20 cellular contexts compared by ENCODE assay signal in the genomic region with DNA sequence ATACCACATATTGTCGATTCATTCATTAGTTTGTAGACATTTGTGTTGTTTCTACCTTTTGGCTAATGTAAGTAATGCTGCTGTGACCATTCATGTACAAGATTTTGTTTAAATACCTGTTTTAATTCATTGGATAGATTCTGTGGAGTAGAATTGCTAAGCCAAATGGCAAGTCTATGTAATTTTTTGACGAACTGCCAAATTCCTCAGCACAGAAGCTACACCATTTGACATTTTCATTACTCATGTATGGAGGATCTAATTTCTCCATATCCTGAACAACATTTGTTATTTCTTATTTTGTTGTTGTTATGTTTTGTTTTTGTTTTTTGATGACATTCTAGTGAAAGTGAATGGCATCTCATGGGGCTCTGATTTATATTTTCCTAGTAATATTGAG.
"Had no signal": no experiment of that assay in that cellular context is flagged by ENCODE, and none has a peak within 500 bp of the region (broad histone marks: within the 10 kb centered on the region; RNA-seq: fewer than 3 reads in every experiment).

No MANE protein-coding gene starts in this region.

- H2AFZ ChIP-seq: parathyroid adenoma had no signal

- H3K79me2 ChIP-seq: parathyroid adenoma had no signal

- DNase-seq: dermis blood vessel endothelial cell; esophagus squamous epithelium; gastrocnemius medialis; heart right ventricle; hypothalamus; kidney glomerular epithelial cell; mammary epithelial cell; naive thymus-derived CD4-positive, alpha-beta T cell; nephron progenitor cell; right lobe of liver; spleen; stimulated activated CD4-positive, alpha-beta T cell treated with anti-CD3 and anti-CD28 coated beads, Interleukin-15, amount 100 ng/mL, for 24 hours; stimulated activated CD4-positive, alpha-beta T cell treated with anti-CD3 and anti-CD28 coated beads, Interleukin-1b, Interleukin-23, amount 100 ng/mL, for 48 hours; stimulated activated CD4-positive, alpha-beta T cell treated with anti-CD3 and anti-CD28 coated beads, Interleukin-4, amount 100 ng/mL, for 24 hours; tibial artery; upper lobe of left lung; uterus had no signal

- H3K9me3 ChIP-seq: esophagus squamous epithelium, gastrocnemius medialis, prostate gland, right lobe of liver, tibial artery, upper lobe of left lung, uterus had no signal

- H3K27me3 ChIP-seq: esophagus squamous epithelium, gastrocnemius medialis, heart right ventricle, right lobe of liver, spleen, tibial artery, upper lobe of left lung, uterus had no signal

- H3K36me3 ChIP-seq: esophagus squamous epithelium, gastrocnemius medialis, heart right ventricle, prostate gland, right lobe of liver, spleen, tibial artery, upper lobe of left lung, uterus had no signal

- H3K27ac ChIP-seq: esophagus squamous epithelium, gastrocnemius medialis, heart right ventricle, parathyroid adenoma, prostate gland, right lobe of liver, spleen, tibial artery, upper lobe of left lung, uterus had no signal

- H3K4me1 ChIP-seq: esophagus squamous epithelium, gastrocnemius medialis, heart right ventricle, parathyroid adenoma, prostate gland, right lobe of liver, spleen, tibial artery, upper lobe of left lung, uterus had no signal

- H3K4me3 ChIP-seq: esophagus squamous epithelium, gastrocnemius medialis, heart right ventricle, prostate gland, right lobe of liver, spleen, tibial artery, upper lobe of left lung, uterus had no signal

- ATAC-seq: gastrocnemius medialis; heart right ventricle; naive thymus-derived CD4-positive, alpha-beta T cell; right lobe of liver; stimulated activated memory B cell treated with anti-CD40 and anti-IgM and Interleukin-4, amounts not matched to agents 10 μg/mL and 1 μg/mL and 100 μg/mL, for 72 hours had no signal

- H3K9ac ChIP-seq: parathyroid adenoma had no signal
